Comparison of ENCODE assay signal across 20 cellular contexts in the genomic region with DNA sequence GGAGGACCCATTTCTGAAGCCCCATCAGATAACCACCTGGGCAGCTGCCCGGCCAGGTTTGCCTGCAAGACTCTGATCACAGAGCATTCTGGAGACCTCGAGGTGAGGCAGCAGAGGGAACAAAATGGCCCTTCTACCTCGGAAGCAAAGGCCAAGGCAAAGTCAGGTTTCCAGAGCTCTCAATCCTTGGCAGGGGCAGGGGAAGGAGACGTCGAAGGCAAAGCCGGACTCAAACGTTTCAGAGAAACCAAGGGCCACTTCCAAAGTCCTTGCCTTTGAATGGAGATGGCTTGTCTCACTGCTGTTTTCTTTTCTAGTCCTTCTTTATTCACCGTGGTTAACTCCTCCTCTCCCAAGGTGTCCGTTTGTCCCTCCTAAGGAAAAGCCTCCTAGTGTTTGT.
DNase-seq lines count a peak whose midpoint lies in the region; ATAC-seq and TF ChIP-seq lines count a peak whose summit lies in the region.
"Had no signal": no experiment of that assay in that cellular context is flagged by ENCODE, and none has a peak within 500 bp of the region (broad histone marks: within the 10 kb centered on the region; RNA-seq: fewer than 3 reads in every experiment).

No MANE protein-coding gene starts in this region.

- TF ChIP-seq POLR2A in transverse colon (IDR thresholded peaks at IDR 0.05): no peak

- 90% methylated on average over 8 of the region's 9 CpGs for WGBS in mammary epithelial cell (ENCODE audit: low coverage, missing lambda C conversion rate)
- 38 to 49% methylated on average over 3 to 9 of the region's 9 CpGs for WGBS in transverse colon (ENCODE audit: low coverage in 1 of 2), 2 donors

- H3K9me3 ChIP-seq in mammary epithelial cell (replicated peaks; ENCODE audit: insufficient read depth, low read length): no peaks in the 10 kb centered on the region
- no peaks in the 10 kb centered on the region for H3K9me3 ChIP-seq in duodenal mucosa (ENCODE audit: control insufficient read depth in 1 of 2, low read length in 2 of 2)
- H3K9me3 ChIP-seq in mucosa of descending colon: no peaks in the 10 kb centered on the region
- no peaks in the 10 kb centered on the region for H3K9me3 ChIP-seq in transverse colon
- H3K9me3 ChIP-seq: lower lobe of right lung had no signal

- peak overlapping the region; percentile 22 for H3K27ac Mint-ChIP-seq in MCF 10A (ENCODE audit: low read depth, unreplicated experiment)
- H3K27ac Mint-ChIP-seq: activated CD4-positive, alpha-beta T cell treated with anti-CD3 and anti-CD28 coated beads, Interleukin-2, amount 10 ng/mL, durations not matched to agents 24 days and 14 days; activated T-helper 2 cell treated with anti-CD3 and anti-CD28 coated beads, Interferon-gamma antibody, Interleukin-2, Interleukin-4, amounts not matched to agents 10 μg/mL and 5 μg/mL and 100 μg/mL, durations not matched to agents 14 hours and 24 hours and 36 hours; natural killer cell had no signal

- H4K20me1 ChIP-seq in mammary epithelial cell (ENCODE audit: insufficient read depth, low read length): peaks cover 6% of the 10 kb centered on the region

- H3K4me1 ChIP-seq in mammary epithelial cell (ENCODE audit: insufficient read depth, low read length) (no peaks in the 10 kb centered on the region), duodenal mucosa (ENCODE audit: control insufficient read depth in 1 of 2, insufficient read depth in 2 of 2, low read length in 2 of 2) (peaks cover 36 to 57% of the 10 kb centered on the region in 2 donors), mucosa of descending colon (ENCODE audit: low read depth) (peaks cover 53% of the 10 kb centered on the region), transverse colon (peaks cover 0 to 54% (median 33%) of the 10 kb centered on the region in 4 donors)
- H3K4me1 ChIP-seq: lower lobe of right lung had no signal

- in situ Hi-C loops in mammary epithelial cell (cut with MboI; ENCODE audit: low sequenced_read_pairs in 2 of 2): no loop called here
- in situ Hi-C loops in transverse colon (cut with MboI; ENCODE audit: low pct_ligation_motif_present in 1 of 4, low pct_unique_long_range_greater_than_20kb in 1 of 4, low sequenced_read_pairs in 3 of 4): no loop called here

- peaks cover 94% of the 10 kb centered on the region for H3K79me2 ChIP-seq in mammary epithelial cell (ENCODE audit: insufficient read depth, low read length)

- ATAC-seq in mucosa of descending colon: peak; percentile 25
- ATAC-seq in HG03342 (IDR thresholded peaks at IDR 0.05; ENCODE audit: unreplicated experiment): no peak
- ATAC-seq in GM18870 (IDR thresholded peaks at IDR 0.05; ENCODE audit: unreplicated experiment): no peak
- ATAC-seq: lower lobe of right lung, natural killer cell, Right ventricle myocardium inferior had no signal

- TF ChIP-seq CTCF in MCF 10A (IDR thresholded peaks at IDR 0.05; ENCODE audit: unreplicated experiment) (no peak), mammary epithelial cell (conservative IDR thresholded peaks at IDR 0.05 in 1 of 2, IDR thresholded peaks at IDR 0.05 in 1 of 2; ENCODE audit: extremely low read depth in 1 of 2, insufficient read depth in 1 of 2, low read depth in 1 of 2, low read length in 2 of 2) (no peak), mucosa of descending colon (IDR thresholded peaks at IDR 0.05) (no peak), transverse colon (IDR thresholded peaks at IDR 0.05) (no peak)

- H3K36me3 Mint-ChIP-seq in MCF 10A (ENCODE audit: insufficient read depth, unreplicated experiment): peaks cover 57% of the 10 kb centered on the region
- H3K36me3 Mint-ChIP-seq: natural killer cell had no signal

- H3K4me3 Mint-ChIP-seq in MCF 10A (ENCODE audit: unreplicated experiment): no peak overlapping the region
- H3K4me3 Mint-ChIP-seq: activated CD4-positive, alpha-beta T cell treated with anti-CD3 and anti-CD28 coated beads, Interleukin-2, amount 10 ng/mL, durations not matched to agents 24 days and 14 days; natural killer cell had no signal

- H3K9ac ChIP-seq in mammary epithelial cell (ENCODE audit: insufficient read depth, low read length): no peak overlapping the region
- H3K9ac ChIP-seq in duodenal mucosa (ENCODE audit: low read depth in 1 of 2, low read length in 2 of 2): peak overlapping the region; percentile 33 to 44

- H3K4me2 ChIP-seq in mammary epithelial cell (ENCODE audit: insufficient read depth, low read depth, low read length): no peak overlapping the region

- H3K36me3 ChIP-seq in mammary epithelial cell (ENCODE audit: insufficient read depth, low read length) (no peaks in the 10 kb centered on the region), duodenal mucosa (ENCODE audit: control insufficient read depth in 1 of 2, insufficient read depth in 2 of 2, low read length in 2 of 2) (no peaks in the 10 kb centered on the region), mucosa of descending colon (ENCODE audit: low read depth) (no peaks in the 10 kb centered on the region), transverse colon (no peaks in the 10 kb centered on the region)
- H3K36me3 ChIP-seq: cardiac muscle cell, lower lobe of right lung had no signal

- CTCF ChIA-PET in MCF 10A (lab: Yijun Ruan, JAX): no interaction called here
- CTCF ChIA-PET in mammary epithelial cell (lab: Charles Lee; ENCODE audit: low non-redundant PET): no interaction called here

- dilution Hi-C loops in mammary epithelial cell (cut with HindIII; ENCODE audit: low sequenced_read_pairs): no loop called here

- H3K27me3 ChIP-seq in mammary epithelial cell (ENCODE audit: insufficient read depth, low read length) (no peaks in the 10 kb centered on the region), duodenal mucosa (ENCODE audit: control insufficient read depth in 1 of 2, insufficient read depth in 2 of 2, low read length in 2 of 2) (no peaks in the 10 kb centered on the region), transverse colon (no peaks in the 10 kb centered on the region)
- H3K27me3 ChIP-seq: cardiac muscle cell had no signal

- H3K27me3 Mint-ChIP-seq in MCF 10A (ENCODE audit: insufficient read depth, unreplicated experiment): no peaks in the 10 kb centered on the region

- H3K27ac ChIP-seq in mammary epithelial cell (ENCODE audit: insufficient read depth, low read depth, low read length) (no peak overlapping the region), duodenal mucosa (ENCODE audit: low read depth, low read length) (no peak overlapping the region), transverse colon (peak overlapping the region in 3 of 4 donors; percentile 72 to 84 (median 78))
- H3K27ac ChIP-seq: cardiac muscle cell, lower lobe of right lung had no signal

- no peak for TF ChIP-seq EP300 in transverse colon (IDR thresholded peaks at IDR 0.05; ENCODE audit: low read depth)

- H3K4me3 ChIP-seq in mammary epithelial cell (replicated peaks in 1 of 3; ENCODE audit: insufficient read depth in 1 of 3, low read depth in 2 of 3, low read length in 3 of 3): no peak overlapping the region
- peak overlapping the region in 1 of 2 donors; percentile 33 for H3K4me3 ChIP-seq in duodenal mucosa (ENCODE audit: low read depth in 1 of 2, low read length in 2 of 2)
- H3K4me3 ChIP-seq in mucosa of descending colon: no peak overlapping the region
- H3K4me3 ChIP-seq in transverse colon: no peak overlapping the region
- H3K4me3 ChIP-seq: cardiac muscle cell, lower lobe of right lung had no signal

- no peaks in the 10 kb centered on the region for H3K9me3 Mint-ChIP-seq in MCF 10A (ENCODE audit: unreplicated experiment)
- H3K9me3 Mint-ChIP-seq: activated CD4-positive, alpha-beta T cell treated with anti-CD3 and anti-CD28 coated beads, Interleukin-2, amount 10 ng/mL, durations not matched to agents 24 days and 14 days; activated T-helper 2 cell treated with anti-CD3 and anti-CD28 coated beads, Interferon-gamma antibody, Interleukin-2, Interleukin-4, amounts not matched to agents 10 μg/mL and 5 μg/mL and 100 μg/mL, durations not matched to agents 14 hours and 24 hours and 36 hours; natural killer cell had no signal

- no peak overlapping the region for H2AFZ ChIP-seq in mammary epithelial cell (ENCODE audit: low read depth, low read length)

- intact Hi-C loops in MCF 10A (cut with micrococcal nuclease) (no loop called here), mammary epithelial cell (cut with micrococcal nuclease) (no loop called here), mucosa of descending colon (cut with DNase I, micrococcal nuclease) (no loop called here), transverse colon (cut with DNase I; ENCODE audit: low total_unique reads) (no loop called here)

- BruUV-seq in MCF 10A (replicated peaks; lab: Mats Ljungman, UMichigan) (no TSS peak), mammary epithelial cell (replicated peaks; lab: Mats Ljungman, UMichigan) (no TSS peak)

- H3K4me1 Mint-ChIP-seq in MCF 10A (ENCODE audit: insufficient read depth, unreplicated experiment): peaks cover 6% of the 10 kb centered on the region
- H3K4me1 Mint-ChIP-seq: activated CD4-positive, alpha-beta T cell treated with anti-CD3 and anti-CD28 coated beads, Interleukin-2, amount 10 ng/mL, durations not matched to agents 24 days and 14 days; natural killer cell had no signal

- POLR2A ChIA-PET in MCF 10A (lab: Yijun Ruan, JAX): interaction anchor here (0.7 kb wide), 1 partner anchor 20 kb away, joined by 3 read pairs; no protein-coding TSS in a partner anchor

- DNase-seq in MCF 10A (ENCODE audit: unreplicated experiment) (no peak), mammary epithelial cell (no peak), mucosa of descending colon (no peak), transverse colon (no peak), NAMALWA (ENCODE audit: low spot score) (no peak)
- DNase-seq: activated CD4-positive, alpha-beta T cell treated with anti-CD3 and anti-CD28 coated beads, Interleukin-2, amount 10 ng/mL, durations not matched to agents 24 days and 14 days; DMS153; effector CD8-positive, alpha-beta T cell; Kasumi-1; lower lobe of right lung; natural killer cell; NCI-H1105; NCI-H2081 treated with DMSO at 0.1 percent for 48 hours; stimulated activated CD4-positive, alpha-beta T cell treated with anti-CD3 and anti-CD28 coated beads, Interleukin-4, amount 100 ng/mL, for 24 hours had no signal

Comparison
In these comparisons a context has a peak if more than half of its experiments do, and no peak if none do; other contexts are left out.
1. H3K27ac ChIP-seq: peak in transverse colon (3 of 4); none in mammary epithelial cell (single experiment) and duodenal mucosa (single experiment).